22 cellular contexts compared by ENCODE assay signal in the genomic region with DNA sequence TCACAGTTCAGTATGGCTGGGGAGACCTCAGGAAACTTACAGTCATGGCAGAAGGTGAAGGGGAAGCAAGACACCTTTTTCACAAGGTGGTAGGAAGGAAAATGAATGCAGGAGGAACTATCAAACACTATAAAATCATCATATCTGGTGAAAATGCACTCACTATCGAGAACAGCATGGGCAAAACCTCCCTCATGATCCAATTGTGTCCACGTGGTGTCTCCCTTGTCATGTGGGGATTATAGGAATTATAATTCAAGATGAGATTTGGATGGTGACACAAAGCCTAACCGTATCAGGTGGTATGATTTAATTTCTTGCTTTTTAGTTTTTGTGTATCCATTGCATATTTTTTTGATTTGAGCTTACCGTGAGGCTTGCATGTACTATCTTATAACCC.
DNase-seq lines count a peak whose midpoint lies in the region; ATAC-seq and TF ChIP-seq lines count a peak whose summit lies in the region.
"Had no signal": no experiment of that assay in that cellular context is flagged by ENCODE, and none has a peak within 500 bp of the region (broad histone marks: within the 10 kb centered on the region; RNA-seq: fewer than 3 reads in every experiment).

No MANE protein-coding gene starts in this region.

- TF ChIP-seq RAD21 in Ishikawa (IDR thresholded peaks at IDR 0.05; ENCODE audit: low read depth), result peak; percentile 24; the same call in 1 of the 2 replicates

- H3K9ac ChIP-seq in MM.1S (ENCODE audit: low read length), result no peak overlapping the region

- no peaks in the 10 kb centered on the region for H3K9me2 ChIP-seq in MM.1S (replicated peaks; ENCODE audit: insufficient read depth, low read length)

- H3K36me3 ChIP-seq in BE2C (no peaks in the 10 kb centered on the region), Panc1 (ENCODE audit: control insufficient read depth, insufficient read depth, low read length) (no peaks in the 10 kb centered on the region), MM.1S (replicated peaks; ENCODE audit: insufficient read depth, low read length) (no peaks in the 10 kb centered on the region)

- H3K4me3 ChIP-seq in BE2C (ENCODE audit: low read depth, low read length) (no peak overlapping the region), Panc1 (ENCODE audit: low read depth in 2 of 2, low read length in 2 of 2) (no peak overlapping the region), MM.1S (ENCODE audit: low read length) (no peak overlapping the region)
- H3K4me3 ChIP-seq: A549 had no signal

- H3K27ac ChIP-seq in Panc1 (ENCODE audit: low read length) (no peak overlapping the region), MM.1S (ENCODE audit: low read length) (no peak overlapping the region)
- H3K27ac ChIP-seq: A549 had no signal

- H3K79me2 ChIP-seq in MM.1S (ENCODE audit: low read length), result no peaks in the 10 kb centered on the region

- no peaks in the 10 kb centered on the region for H3F3A ChIP-seq in MM.1S (ENCODE audit: insufficient read depth, low read length)

- no peaks in the 10 kb centered on the region for H3K27me3 ChIP-seq in BE2C
- H3K27me3 ChIP-seq in Panc1 (ENCODE audit: control insufficient read depth, insufficient read depth, low read length), result no peaks in the 10 kb centered on the region
- no peaks in the 10 kb centered on the region for H3K27me3 ChIP-seq in MM.1S (replicated peaks; ENCODE audit: insufficient read depth, low read length)

- H3K4me2 ChIP-seq in MM.1S (ENCODE audit: low read depth, low read length), result no peak overlapping the region
- H3K4me2 ChIP-seq: A549 had no signal

- in situ Hi-C loops in Panc1 (cut with HindIII; ENCODE audit: low pct_unique_long_range_greater_than_20kb, low sequenced_read_pairs), result no loop called here

- no peaks in the 10 kb centered on the region for H3K4me1 ChIP-seq in BE2C
- H3K4me1 ChIP-seq in Panc1 (ENCODE audit: control insufficient read depth, insufficient read depth, low read length), result no peaks in the 10 kb centered on the region
- no peaks in the 10 kb centered on the region for H3K4me1 ChIP-seq in MM.1S (ENCODE audit: low read length)
- H3K4me1 ChIP-seq: A549, Caco-2 had no signal

- no peak for ATAC-seq in Panc1
- ATAC-seq: A549 had no signal

- POLR2A ChIA-PET in Panc1 (lab: Charles Lee), result no interaction called here

- intact Hi-C loops in Panc1 (cut with micrococcal nuclease; ENCODE audit: unreplicated experiment), result no loop called here

- no peak overlapping the region for H2AFZ ChIP-seq in MM.1S (ENCODE audit: low read length)

- CTCF ChIA-PET in Panc1 (lab: Charles Lee), result no interaction called here

- TF ChIP-seq CTCF in BE2C (IDR thresholded peaks at IDR 0.05; ENCODE audit: low read depth, low read length), result peak; percentile 34
- peak; percentile 33; the same call in 1 of the 2 replicates for TF ChIP-seq CTCF in Panc1 (IDR thresholded peaks at IDR 0.05)
- no peak for TF ChIP-seq CTCF in MM.1S (IDR thresholded peaks at IDR 0.05; ENCODE audit: low read length)

- no peaks in the 10 kb centered on the region for H4K20me1 ChIP-seq in MM.1S (ENCODE audit: insufficient read depth, low read length)

- DNase-seq in NCI-H82 (lab: John Stamatoyannopoulos, UW) (peak; percentile 54), NCI-H82 treated with DMSO at 0.1 percent for 48 hours (lab: John Stamatoyannopoulos, UW; ENCODE audit: unreplicated experiment) (no peak), BE2C (no peak), Panc1 (ENCODE audit: low read depth, low spot score) (no peak), amygdala (lab: John Stamatoyannopoulos, UW) (no peak), MM.1S (no peak)
- DNase-seq in stimulated activated CD4-positive, alpha-beta T cell treated with anti-CD3 and anti-CD28 coated beads, Interleukin-1b, Interleukin-23, amount 100 ng/mL, for 48 hours, result no peak
- DNase-seq: Caco-2; CD4-positive, alpha-beta T cell; DMS53; GF-D8; GOT3; HCEC 1CT; Kasumi-1; NCI-H1105 treated with DMSO at 0.1 percent for 48 hours; NCI-H1694; NCI-H2081; NCI-H446 treated with DMSO at 0.1 percent for 48 hours; Right ventricle myocardium superior; T-helper 2 cell had no signal

- no peaks in the 10 kb centered on the region for H3K9me3 ChIP-seq in BE2C
- H3K9me3 ChIP-seq in Panc1 (ENCODE audit: control insufficient read depth, insufficient read depth, low read depth, low read length), result no peaks in the 10 kb centered on the region
- no peaks in the 10 kb centered on the region for H3K9me3 ChIP-seq in MM.1S (replicated peaks; ENCODE audit: insufficient read depth, low read length)
- H3K9me3 ChIP-seq: A549, Caco-2 had no signal

- no TSS peak for BruUV-seq in Panc1 (replicated peaks; lab: Mats Ljungman, UMichigan)

- TF ChIP-seq EP300 in Ishikawa (IDR thresholded peaks at IDR 0.05; ENCODE audit: borderline replicate concordance), result no peak

TF ChIP-seq in Ishikawa, 13 proteins besides CTCF, POLR2A, EP300 and RAD21:
- TF ChIP-seq FOXM1 (IDR thresholded peaks at IDR 0.05; ENCODE audit: borderline replicate concordance, low read depth), result no peak
